23 cellular contexts compared by ENCODE assay signal in genomic region chr2:134623046-134623445, GRCh38.
DNase-seq lines count a peak whose midpoint lies in the region; ATAC-seq and TF ChIP-seq lines count a peak whose summit lies in the region.
"Had no signal": no experiment of that assay in that cellular context is flagged by ENCODE, and none has a peak within 500 bp of the region (broad histone marks: within the 10 kb centered on the region; RNA-seq: fewer than 3 reads in every experiment).

No MANE protein-coding gene starts in this region.

- peaks cover 33% of the 10 kb centered on the region for H3K4me1 Mint-ChIP-seq in activated CD8-positive, alpha-beta memory T cell treated with anti-CD3 and anti-CD28 coated beads, Interleukin-2, amount 10 ng/mL, durations not matched to agents 7 days and 5 days
- H3K4me1 Mint-ChIP-seq in IgD-negative memory B cell = peaks cover 13 to 17% (median 15%) of the 10 kb centered on the region in 3 donors
- H3K4me1 Mint-ChIP-seq in activated B cell treated with CpG ODN at 0.5 μM for 24 hours = peaks cover 28% of the 10 kb centered on the region

- H3K9me3 Mint-ChIP-seq in activated CD8-positive, alpha-beta memory T cell treated with anti-CD3 and anti-CD28 coated beads, Interleukin-2, amount 10 ng/mL, durations not matched to agents 7 days and 5 days (ENCODE audit: low read depth) = peaks cover 15% of the 10 kb centered on the region
- peaks cover 6 to 11% (median 9%) of the 10 kb centered on the region in 3 donors for H3K9me3 Mint-ChIP-seq in IgD-negative memory B cell
- peaks cover 8% of the 10 kb centered on the region for H3K9me3 Mint-ChIP-seq in activated B cell treated with CpG ODN at 0.5 μM for 24 hours
- H3K9me3 Mint-ChIP-seq in activated naive CD4-positive, alpha-beta T cell treated with anti-CD3 and anti-CD28 coated beads, Interleukin-2, amount 50 U/mL, for 72 hours = peaks cover 11% of the 10 kb centered on the region in 2 donors

- H3K4me3 Mint-ChIP-seq in activated CD8-positive, alpha-beta memory T cell treated with anti-CD3 and anti-CD28 coated beads, Interleukin-2, amount 10 ng/mL, durations not matched to agents 7 days and 5 days = no peak overlapping the region
- H3K4me3 Mint-ChIP-seq in IgD-negative memory B cell = peak overlapping the region; percentile 55 to 89 (median 60)
- H3K4me3 Mint-ChIP-seq in activated B cell treated with CpG ODN at 0.5 μM for 24 hours = peak overlapping the region; percentile 71

- ATAC-seq in activated CD8-positive, alpha-beta memory T cell treated with anti-CD3 and anti-CD28 coated beads, Interleukin-2, amount 10 ng/mL, durations not matched to agents 7 days and 5 days = no peak
- peak; percentile 38 for ATAC-seq in activated B cell treated with CpG ODN at 0.5 μM for 24 hours (ENCODE audit: low read depth)
- no peak for ATAC-seq in activated naive CD4-positive, alpha-beta T cell treated with anti-CD3 and anti-CD28 coated beads, Interleukin-2, amount 50 U/mL, for 72 hours
- ATAC-seq: Panc1 had no signal

- POLR2A ChIA-PET in activated B cell treated with CpG ODN at 0.5 μM for 24 hours (lab: Charles Lee) = no interaction called here

- peaks cover 48% of the 10 kb centered on the region for H3K36me3 Mint-ChIP-seq in activated CD8-positive, alpha-beta memory T cell treated with anti-CD3 and anti-CD28 coated beads, Interleukin-2, amount 10 ng/mL, durations not matched to agents 7 days and 5 days
- H3K36me3 Mint-ChIP-seq in IgD-negative memory B cell = peaks cover 2% of the 10 kb centered on the region
- peaks cover 2% of the 10 kb centered on the region for H3K36me3 Mint-ChIP-seq in activated B cell treated with CpG ODN at 0.5 μM for 24 hours (ENCODE audit: low read depth)
- H3K36me3 Mint-ChIP-seq in activated naive CD4-positive, alpha-beta T cell treated with anti-CD3 and anti-CD28 coated beads, Interleukin-2, amount 50 U/mL, for 72 hours = peaks cover 0 to 6% of the 10 kb centered on the region in 2 donors

- TF ChIP-seq CTCF in activated B cell treated with CpG ODN at 0.5 μM for 24 hours (IDR thresholded peaks at IDR 0.05) = no peak

- intact Hi-C loops in activated B cell treated with CpG ODN at 0.5 μM for 24 hours (cut with micrococcal nuclease) = loop anchor here (1.0 to 5.0 kb wide), 4 partner anchors 40 to 909 kb away; partner anchors contain the start of genes R3HDM1 and ZRANB3

- H3K27me3 Mint-ChIP-seq in activated CD8-positive, alpha-beta memory T cell treated with anti-CD3 and anti-CD28 coated beads, Interleukin-2, amount 10 ng/mL, durations not matched to agents 7 days and 5 days = peaks cover 7% of the 10 kb centered on the region
- H3K27me3 Mint-ChIP-seq in IgD-negative memory B cell (peaks cover 2% of the 10 kb centered on the region), activated B cell treated with CpG ODN at 0.5 μM for 24 hours (no peaks in the 10 kb centered on the region)

- CTCF ChIA-PET in activated CD8-positive, alpha-beta memory T cell treated with anti-CD3 and anti-CD28 coated beads, Interleukin-2, amount 10 ng/mL, durations not matched to agents 7 days and 5 days (lab: Charles Lee) = interaction anchor here (0.8 kb wide), 1 partner anchor 8 kb away, joined by 3 read pairs; no protein-coding TSS in a partner anchor
- CTCF ChIA-PET in activated B cell treated with CpG ODN at 0.5 μM for 24 hours (lab: Charles Lee) = no interaction called here

- no peak for DNase-seq in activated CD8-positive, alpha-beta memory T cell treated with anti-CD3 and anti-CD28 coated beads, Interleukin-2, amount 10 ng/mL, durations not matched to agents 7 days and 5 days
- no peak for DNase-seq in activated CD8-positive, alpha-beta memory T cell treated with anti-CD3 and anti-CD28 coated beads, Interleukin-2, amount 50 U/mL, for 48 hours
- DNase-seq in activated B cell treated with CpG ODN at 0.5 μM for 24 hours = no peak
- no peak for DNase-seq in cerebellum (ENCODE audit: low spot score)
- no peak for DNase-seq in stimulated activated CD4-positive, alpha-beta T cell treated with anti-CD3 and anti-CD28 coated beads, Interleukin-2, amount 100 ng/mL, for 48 hours
- DNase-seq in activated naive CD4-positive, alpha-beta T cell treated with anti-CD3 and anti-CD28 coated beads, Interleukin-2, amount 50 U/mL, for 72 hours (ENCODE audit: low spot score in 2 of 2) = no peak
- DNase-seq: ACHN; Calu3; DMS79 treated with DMSO at 0.1 percent for 48 hours; GF-D8; HCEC 1CT; NCI-H1092; NCI-H1436; NCI-H1930; NCI-H2107; NCI-H524 treated with DMSO at 0.1 percent for 48 hours; NCI-H82; NK-92 treated with Interleukin-12 subunit alpha and Interleukin-12 subunit beta, amount 100 ng/mL, for 24 hours; SIG-M5; SK-N-SH; SW 1271 had no signal

- peak overlapping the region; percentile 73 for H3K27ac Mint-ChIP-seq in activated CD8-positive, alpha-beta memory T cell treated with anti-CD3 and anti-CD28 coated beads, Interleukin-2, amount 10 ng/mL, durations not matched to agents 7 days and 5 days
- H3K27ac Mint-ChIP-seq in IgD-negative memory B cell (no peak overlapping the region), activated B cell treated with CpG ODN at 0.5 μM for 24 hours (peak overlapping the region; percentile 91)
- H3K27ac Mint-ChIP-seq in activated naive CD4-positive, alpha-beta T cell treated with anti-CD3 and anti-CD28 coated beads, Interleukin-2, amount 50 U/mL, for 72 hours = no peak overlapping the region

Comparison
In these comparisons a context has a peak if more than half of its experiments do, and no peak if none do; other contexts are left out.
1. H3K27ac Mint-ChIP-seq: peak in activated CD8-positive, alpha-beta memory T cell treated with anti-CD3 and anti-CD28 coated beads, Interleukin-2, amount 10 ng/mL, durations not matched to agents 7 days and 5 days (single experiment) and activated B cell treated with CpG ODN at 0.5 μM for 24 hours (single experiment); none in IgD-negative memory B cell (0 of 3) and activated naive CD4-positive, alpha-beta T cell treated with anti-CD3 and anti-CD28 coated beads, Interleukin-2, amount 50 U/mL, for 72 hours (0 of 2).